ENCODE assay signal across 29 cellular contexts in genomic region chr11:134542401-134543143, GRCh38.
DNase-seq lines count a peak whose midpoint lies in the region; ATAC-seq, FAIRE-seq and TF ChIP-seq lines count a peak whose summit lies in the region.
"Had no signal": no experiment of that assay in that cellular context is flagged by ENCODE, and none has a peak within 500 bp of the region (broad histone marks: within the 10 kb centered on the region; RNA-seq: fewer than 3 reads in every experiment).

No MANE protein-coding gene starts in this region.

- TF ChIP-seq CTCF in hepatocyte (IDR thresholded peaks at IDR 0.05; ENCODE audit: poor library complexity) (no peak), gastrocnemius medialis (IDR thresholded peaks at IDR 0.05 in 4 of 5, conservative IDR thresholded peaks at IDR 0.05 in 1 of 5) (no peak)

- H3K27me3 ChIP-seq in hepatocyte, result no peaks in the 10 kb centered on the region
- H3K27me3 ChIP-seq in small intestine (ENCODE audit: control insufficient read depth in 2 of 2, insufficient read depth in 2 of 2, low read length in 2 of 2), result no peaks in the 10 kb centered on the region
- H3K27me3 ChIP-seq in gastrocnemius medialis, result peaks cover 0 to 6% (median 0%) of the 10 kb centered on the region in 3 donors
- H3K27me3 ChIP-seq: adrenal gland, brain microvascular endothelial cell had no signal

- H3K4me2 ChIP-seq in hepatocyte, result no peak overlapping the region
- H3K4me2 ChIP-seq: SK-N-SH had no signal

- no peak overlapping the region for H2AFZ ChIP-seq in hepatocyte

- H3K27ac ChIP-seq in hepatocyte (no peak overlapping the region), small intestine (ENCODE audit: low read depth in 1 of 2, low read length in 1 of 2) (no peak overlapping the region), gastrocnemius medialis (no peak overlapping the region)
- H3K27ac ChIP-seq: adrenal gland, brain microvascular endothelial cell, heart right ventricle, HL-60, left ventricle myocardium inferior, thoracic aorta had no signal

- intact Hi-C loops in gastrocnemius medialis (cut with DNase I; ENCODE audit: low total_unique reads), result no loop called here

- H3K4me1 ChIP-seq in hepatocyte (ENCODE audit: insufficient read depth) (peaks cover 3% of the 10 kb centered on the region), small intestine (ENCODE audit: control insufficient read depth in 2 of 2, insufficient read depth in 1 of 2, low read depth in 1 of 2, low read length in 1 of 2) (no peaks in the 10 kb centered on the region), gastrocnemius medialis (no peaks in the 10 kb centered on the region)
- H3K4me1 ChIP-seq: adrenal gland, heart right ventricle, left ventricle myocardium inferior had no signal

- TF ChIP-seq POLR2A in gastrocnemius medialis (IDR thresholded peaks at IDR 0.05), result no peak

- no peak for ATAC-seq in gastrocnemius medialis
- ATAC-seq in GM19463 (IDR thresholded peaks at IDR 0.05; ENCODE audit: unreplicated experiment), result no peak
- ATAC-seq: WTC11 had no signal

- in situ Hi-C loops in gastrocnemius medialis (cut with MboI; ENCODE audit: low sequenced_read_pairs in 4 of 4), result no loop called here

- DNase-seq in HT-29 (ENCODE audit: low spot score) (peak; percentile 91), SW480 (ENCODE audit: low spot score) (peak; percentile 53), hepatocyte (ENCODE audit: low spot score) (peak; percentile 63), small intestine (peak; percentile 17), gastrocnemius medialis (no peak)
- no peak for DNase-seq in stimulated activated CD4-positive, alpha-beta T cell treated with anti-CD3 and anti-CD28 coated beads, Interleukin-4, amount 100 ng/mL, for 4 hours
- DNase-seq: activated CD4-positive, alpha-beta T cell treated with anti-CD3 and anti-CD28 coated beads, Interleukin-2, amount 50 U/mL, for 4 hours; activated gamma-delta T cell treated with Interleukin-2 at 50 U/mL for 16 hours; activated T-cell treated with anti-CD3 and anti-CD28 coated beads, Interleukin-2, amount 50 U/mL, for 1 hour; brain microvascular endothelial cell; CD4-positive, alpha-beta memory T cell; cortex of kidney; DMS53; GF-D8; left ventricle myocardium inferior; midbrain; NCI-H1105; NCI-H2081; NCI-H510A; nephron progenitor cell; SK-N-SH; stimulated activated CD4-positive, alpha-beta T cell treated with anti-CD3 and anti-CD28 coated beads, Interleukin-1b, Interleukin-23, amount 100 ng/mL, for 48 hours had no signal

- H4K20me1 ChIP-seq in hepatocyte (ENCODE audit: insufficient read depth, poor library complexity, severe bottlenecking), result no peaks in the 10 kb centered on the region

- no peak overlapping the region for H3K4me3 ChIP-seq in hepatocyte
- H3K4me3 ChIP-seq in small intestine (ENCODE audit: low read depth in 1 of 2, low read length in 2 of 2), result no peak overlapping the region
- H3K4me3 ChIP-seq in gastrocnemius medialis, result no peak overlapping the region
- H3K4me3 ChIP-seq: adrenal gland, heart right ventricle, left ventricle myocardium inferior, thoracic aorta had no signal

- H3K79me2 ChIP-seq in hepatocyte, result no peaks in the 10 kb centered on the region

- FAIRE-seq in small intestine (lab: Jason Lieb, UNC), result no peak
- FAIRE-seq: RCC 7860 had no signal

- H3K36me3 ChIP-seq in hepatocyte (replicated peaks; ENCODE audit: insufficient read depth, low read depth) (no peaks in the 10 kb centered on the region), small intestine (ENCODE audit: control insufficient read depth in 2 of 2, insufficient read depth in 2 of 2, low read length in 2 of 2) (no peaks in the 10 kb centered on the region), gastrocnemius medialis (no peaks in the 10 kb centered on the region)
- H3K36me3 ChIP-seq: adrenal gland, brain microvascular endothelial cell, heart right ventricle, left ventricle myocardium inferior, thoracic aorta had no signal

- H3K9me3 ChIP-seq in hepatocyte (ENCODE audit: low read depth), result no peaks in the 10 kb centered on the region
- no peaks in the 10 kb centered on the region for H3K9me3 ChIP-seq in small intestine (ENCODE audit: control insufficient read depth, low read depth)
- no peaks in the 10 kb centered on the region for H3K9me3 ChIP-seq in gastrocnemius medialis
- H3K9me3 ChIP-seq: adrenal gland, heart right ventricle, left ventricle myocardium inferior, SK-N-SH, thoracic aorta had no signal

- WGBS in hepatocyte (ENCODE audit: low lambda C conversion rate, missing lambda C conversion rate), result 74% methylated on average over 10 of the region's 10 CpGs
- WGBS in small intestine, 3 donors, result 62 to 76% (median 67%) methylated on average over 9 to 10 of the region's 10 CpGs

- H3K9me2 ChIP-seq in hepatocyte (replicated peaks; ENCODE audit: insufficient read depth), result no peaks in the 10 kb centered on the region
- H3K9me2 ChIP-seq: SK-N-SH had no signal

Comparison
In these comparisons a context has a peak if more than half of its experiments do, and no peak if none do; other contexts are left out.
1. DNase-seq: peak in HT-29 (single experiment), SW480 (single experiment), hepatocyte (single experiment) and small intestine (single experiment); none in gastrocnemius medialis (0 of 2) and stimulated activated CD4-positive, alpha-beta T cell treated with anti-CD3 and anti-CD28 coated beads, Interleukin-4, amount 100 ng/mL, for 4 hours (0 of 2).